Comparison of ENCODE assay signal across 8 cellular contexts in genomic region chr16:28974437-28975157, GRCh38. TPM values are rescaled to one million over a fixed set of nuclear protein-coding genes. Genes with fewer than 3 reads are reported as not detected.
DNase-seq lines count a peak whose midpoint lies in the region; ATAC-seq and TF ChIP-seq lines count a peak whose summit lies in the region.

A gene with protein sequence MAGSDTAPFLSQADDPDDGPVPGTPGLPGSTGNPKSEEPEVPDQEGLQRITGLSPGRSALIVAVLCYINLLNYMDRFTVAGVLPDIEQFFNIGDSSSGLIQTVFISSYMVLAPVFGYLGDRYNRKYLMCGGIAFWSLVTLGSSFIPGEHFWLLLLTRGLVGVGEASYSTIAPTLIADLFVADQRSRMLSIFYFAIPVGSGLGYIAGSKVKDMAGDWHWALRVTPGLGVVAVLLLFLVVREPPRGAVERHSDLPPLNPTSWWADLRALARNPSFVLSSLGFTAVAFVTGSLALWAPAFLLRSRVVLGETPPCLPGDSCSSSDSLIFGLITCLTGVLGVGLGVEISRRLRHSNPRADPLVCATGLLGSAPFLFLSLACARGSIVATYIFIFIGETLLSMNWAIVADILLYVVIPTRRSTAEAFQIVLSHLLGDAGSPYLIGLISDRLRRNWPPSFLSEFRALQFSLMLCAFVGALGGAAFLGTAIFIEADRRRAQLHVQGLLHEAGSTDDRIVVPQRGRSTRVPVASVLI (plus strand): TSS chr16:28974778. CDS start chr16:28975152, 374 bp downstream.

- peak; percentile 89 for ATAC-seq in CD4-positive, alpha-beta T cell (ENCODE audit: poor library complexity)
- peak; percentile 88 for ATAC-seq in GM19467 (IDR thresholded peaks at IDR 0.05; ENCODE audit: unreplicated experiment)

- no peaks in the 10 kb centered on the region for H3K27me3 Mint-ChIP-seq in CD4-positive, alpha-beta T cell

- peak; percentile 77 to 90 (median 86) for DNase-seq in CD4-positive, alpha-beta T cell
- DNase-seq in HS-5 (ENCODE audit: low read depth) (peak; percentile 83), lung microvascular endothelial cell (ENCODE audit: low read depth in 2 of 2) (peak; percentile 98 to 99)
- peak; percentile 96 for DNase-seq in NK-92 treated with Interleukin-12 subunit alpha and Interleukin-12 subunit beta, amount 100 ng/mL, for 24 hours (lab: John Stamatoyannopoulos, UW)
- peak; percentile 95 for DNase-seq in activated CD8-positive, alpha-beta memory T cell treated with anti-CD3 and anti-CD28 coated beads for 24 hours
- peak; percentile 83 to 89 (median 84) for DNase-seq in effector memory CD4-positive, alpha-beta T cell
- peak; percentile 88 to 92 (median 91) for DNase-seq in stimulated activated CD4-positive, alpha-beta T cell treated with anti-CD3 and anti-CD28 coated beads, TNF-alpha, amount 100 ng/mL, for 48 hours (ENCODE audit: low read depth in 3 of 3)

- CTCF ChIA-PET in CD4-positive, alpha-beta T cell (lab: Charles Lee), result interaction anchor here (0.6 to 1.5 kb wide), 7 partner anchors 12 to 55 kb away, joined by 3 to 8 read pairs (median 6); no protein-coding TSS in a partner anchor

- H3K9me3 Mint-ChIP-seq in CD4-positive, alpha-beta T cell, result no peaks in the 10 kb centered on the region

- H3K4me3 Mint-ChIP-seq in CD4-positive, alpha-beta T cell, result peak within 1 kb of the TSS; percentile 99

- no peaks in the 10 kb centered on the region for H3K9me3 ChIP-seq in CD4-positive, alpha-beta T cell (ENCODE audit: control insufficient read depth, low read length)
- no peaks in the 10 kb centered on the region for H3K9me3 ChIP-seq in effector memory CD4-positive, alpha-beta T cell (ENCODE audit: control insufficient read depth, low read length)

- H3K36me3 Mint-ChIP-seq in CD4-positive, alpha-beta T cell (ENCODE audit: low read depth), result peaks cover 24% of the 10 kb centered on the region

- H3K4me3 ChIP-seq in effector memory CD4-positive, alpha-beta T cell (ENCODE audit: insufficient read depth, low read depth, low read length, poor library complexity, severe bottlenecking), result peak within 1 kb of the TSS; percentile 85

- TF ChIP-seq CTCF in CD4-positive, alpha-beta T cell (IDR thresholded peaks at IDR 0.05), result no peak

- POLR2A ChIA-PET in CD4-positive, alpha-beta T cell (lab: Charles Lee), result interaction anchor here (0.6 to 3.3 kb wide), 13 partner anchors 12 to 152 kb away, joined by 3 to 65 read pairs (median 4); partner anchors contain the start of genes ATXN2L, LAT, NFATC2IP and SH2B1

- H3K27me3 ChIP-seq in CD4-positive, alpha-beta T cell (ENCODE audit: control insufficient read depth, insufficient read depth, low read length), result no peaks in the 10 kb centered on the region
- H3K27me3 ChIP-seq in effector memory CD4-positive, alpha-beta T cell (replicated peaks; ENCODE audit: control insufficient read depth, insufficient read depth, low read length, poor library complexity, severe bottlenecking), result no peaks in the 10 kb centered on the region

- peaks cover 7% of the 10 kb centered on the region for H3K36me3 ChIP-seq in effector memory CD4-positive, alpha-beta T cell (ENCODE audit: control insufficient read depth, insufficient read depth, low read length)

- intact Hi-C loops in CD4-positive, alpha-beta T cell (cut with DNase I, micrococcal nuclease), result loop anchor here in 1 of 2 experiments (1.0 kb wide), 1 partner anchor 23 kb away; no protein-coding TSS in a partner anchor

- H3K27ac Mint-ChIP-seq in CD4-positive, alpha-beta T cell, result peak within 1 kb of the TSS; percentile 94

- peak within 1 kb of the TSS; percentile 55 for H3K27ac ChIP-seq in CD4-positive, alpha-beta T cell (ENCODE audit: low read depth, low read length)
- H3K27ac ChIP-seq in effector memory CD4-positive, alpha-beta T cell (ENCODE audit: insufficient read depth, low read length, poor library complexity, severe bottlenecking), result peak within 1 kb of the TSS; percentile 71

- H3K4me1 Mint-ChIP-seq in CD4-positive, alpha-beta T cell (ENCODE audit: low read depth), result peaks cover 43% of the 10 kb centered on the region

- H3K4me1 ChIP-seq in effector memory CD4-positive, alpha-beta T cell (ENCODE audit: control insufficient read depth, insufficient read depth, low read length, poor library complexity, severe bottlenecking), result peaks cover 16% of the 10 kb centered on the region

RNA-seq across cellular contexts. Expression of the gene that starts here (rescaled TPM):
- 10 to 100 TPM; 24.4 to 28.1 TPM for total RNA-seq in CD4-positive, alpha-beta T cell
- 21.4 and 26.0 TPM in 2 replicates for total RNA-seq in lung microvascular endothelial cell

Comparison
In these comparisons a context has a peak if more than half of its experiments do, and no peak if none do; other contexts are left out.
1. Peak in every context shown above with its lines: DNase-seq, ATAC-seq, H3K4me3 ChIP-seq and H3K27ac ChIP-seq.